ENCODE assay signal across 16 cellular contexts in the genomic region with DNA sequence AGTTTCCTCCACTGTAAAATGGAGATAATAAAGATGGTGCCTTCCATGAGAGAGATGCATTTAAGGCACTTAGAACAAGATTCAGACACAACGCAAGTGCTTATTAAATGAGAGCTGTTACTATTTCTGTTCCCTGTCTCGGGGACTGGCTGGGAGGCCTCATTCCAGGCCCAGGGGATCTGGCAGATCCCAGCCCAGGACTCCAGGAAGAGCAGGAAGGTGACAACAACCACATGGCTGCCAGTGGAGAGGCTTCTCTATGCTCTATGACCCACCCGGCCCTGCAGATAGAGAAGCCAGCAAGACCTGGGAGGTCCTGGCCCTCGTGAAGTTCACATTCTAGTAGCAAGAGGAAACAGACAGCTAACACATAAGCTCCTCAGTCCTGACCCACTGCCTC.
"Had no signal": no experiment of that assay in that cellular context is flagged by ENCODE, and none has a peak within 500 bp of the region (broad histone marks: within the 10 kb centered on the region; RNA-seq: fewer than 3 reads in every experiment).

No MANE protein-coding gene starts in this region.

- H3K4me1 ChIP-seq: parathyroid adenoma, psoas muscle, uterus had no signal

- H3K9me3 ChIP-seq: psoas muscle, sigmoid colon, uterus had no signal

- H3K36me3 ChIP-seq: sigmoid colon, uterus had no signal

- H3K9ac ChIP-seq: parathyroid adenoma had no signal

- DNase-seq: effector CD8-positive, alpha-beta T cell; foreskin melanocyte; head of caudate nucleus; islet precursor cell; mesendoderm; naive B cell; occipital lobe; psoas muscle; retina; sigmoid colon; stimulated activated CD4-positive, alpha-beta T cell treated with anti-CD3 and anti-CD28 coated beads, Interleukin-12 subunit alpha, Interleukin-12 subunit beta, amount 100 ng/mL, for 4 hours; stimulated activated naive CD4-positive, alpha-beta T cell treated with Interleukin-2 at 50 U/mL for 16 hours; uterus had no signal

- ATAC-seq: psoas muscle had no signal

- H3K79me2 ChIP-seq: parathyroid adenoma had no signal

- H3K27ac ChIP-seq: coronary artery, parathyroid adenoma, psoas muscle, sigmoid colon, skin epidermis, uterus had no signal

- H2AFZ ChIP-seq: parathyroid adenoma had no signal

- H3K4me3 ChIP-seq: coronary artery, psoas muscle, sigmoid colon, skin epidermis, uterus had no signal
